14 cellular contexts compared by ENCODE assay signal in the genomic region with DNA sequence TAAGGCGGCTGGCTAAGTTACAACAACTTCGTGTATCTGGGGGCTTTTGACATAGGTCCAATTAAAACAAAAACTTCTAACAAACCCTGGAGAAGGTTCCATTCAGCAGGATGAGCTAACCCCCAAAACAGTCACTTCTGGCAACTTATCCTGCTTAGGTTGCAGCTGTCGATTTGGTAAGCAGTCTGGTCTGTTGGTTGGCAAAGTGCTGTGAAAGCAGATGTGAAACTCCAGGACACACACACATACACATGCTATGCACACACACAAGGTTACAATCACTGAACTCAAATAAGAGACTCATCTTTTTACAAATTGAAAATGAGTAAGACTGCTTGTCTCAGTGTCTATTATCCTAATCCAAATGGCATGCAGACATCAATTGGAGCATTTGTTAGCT.
DNase-seq lines count a peak whose midpoint lies in the region; ATAC-seq and TF ChIP-seq lines count a peak whose summit lies in the region.
"Had no signal": no experiment of that assay in that cellular context is flagged by ENCODE, and none has a peak within 500 bp of the region (broad histone marks: within the 10 kb centered on the region; RNA-seq: fewer than 3 reads in every experiment).

No MANE protein-coding gene starts in this region.

- H3K27ac ChIP-seq in foreskin keratinocyte = no peak overlapping the region
- H3K27ac ChIP-seq: KMS-11 had no signal

- TF ChIP-seq CTCF in foreskin keratinocyte (conservative IDR thresholded peaks at IDR 0.05) = no peak

- ATAC-seq in GM19351 (IDR thresholded peaks at IDR 0.05; ENCODE audit: unreplicated experiment) (peak; percentile 87), foreskin keratinocyte (no peak), left colon (no peak)
- ATAC-seq: activated CD4-positive, alpha-beta T cell treated with anti-CD3 and anti-CD28 coated beads for 36 hours had no signal

- DNase-seq in Ammon's horn (ENCODE audit: low spot score) = peak; percentile 43
- peak; percentile 55 to 79 for DNase-seq in NOMO-1 (lab: John Stamatoyannopoulos, UW; ENCODE audit: unreplicated experiment in 2 of 2)
- DNase-seq in foreskin keratinocyte = peak; percentile 59 to 74
- no peak for DNase-seq in germinal center (ENCODE audit: low spot score)
- no peak for DNase-seq in ecto neural progenitor cell (ENCODE audit: low spot score)
- DNase-seq in NK-92 treated with Interleukin-12 subunit alpha and Interleukin-12 subunit beta, amount 100 ng/mL, for 24 hours (lab: John Stamatoyannopoulos, UW) = no peak
- DNase-seq in left colon = no peak
- DNase-seq: activated CD4-positive, alpha-beta T cell treated with anti-CD3 and anti-CD28 coated beads for 36 hours; activated gamma-delta T cell treated with Interleukin-2 at 50 U/mL for 16 hours; CD4-positive, alpha-beta memory T cell; NCI-H226; SW 1271 had no signal

- intact Hi-C loops in left colon (cut with DNase I, micrococcal nuclease) = no loop called here

- peaks cover 10% of the 10 kb centered on the region for H3K27me3 ChIP-seq in foreskin keratinocyte

- H3K4me1 ChIP-seq in foreskin keratinocyte = peaks cover 3% of the 10 kb centered on the region

Comparison
In these comparisons a context has a peak if more than half of its experiments do, and no peak if none do; other contexts are left out.
1. DNase-seq: peak in Ammon's horn (single experiment), NOMO-1 (2 of 2) and foreskin keratinocyte (2 of 2); none in germinal center (single experiment), ecto neural progenitor cell (single experiment), NK-92 treated with Interleukin-12 subunit alpha and Interleukin-12 subunit beta, amount 100 ng/mL, for 24 hours (single experiment) and left colon (0 of 2).